In the genomic region with DNA sequence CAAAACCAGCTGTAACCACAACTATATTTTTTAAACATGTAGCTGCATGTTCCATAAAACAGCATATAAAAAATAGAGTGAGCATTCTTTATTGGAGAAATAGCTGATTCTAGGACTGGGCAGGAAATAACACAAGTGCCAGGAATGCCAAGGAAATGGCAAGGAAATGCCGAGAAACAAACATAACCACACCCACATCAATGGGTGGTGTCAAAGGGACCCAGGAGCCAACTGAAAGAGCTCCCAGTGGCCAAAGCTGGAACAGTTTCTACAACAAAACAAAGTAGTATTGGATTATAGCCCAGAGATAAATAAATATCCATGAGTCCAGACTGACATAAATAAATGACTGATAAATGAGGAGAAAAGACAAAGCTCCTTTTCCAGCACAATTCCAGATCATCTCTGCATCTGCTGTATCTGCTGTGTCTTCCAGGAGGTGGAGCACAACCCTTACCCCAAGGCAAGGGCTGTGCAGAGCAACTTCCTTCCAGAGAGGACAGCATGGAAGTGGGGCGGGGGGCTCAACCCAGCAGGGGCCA, we compare ENCODE assay signal across 11 cellular contexts. TPM values are rescaled to one million over a fixed set of nuclear protein-coding genes. Genes with fewer than 3 reads are reported as not detected.
DNase-seq lines count a peak whose midpoint lies in the region; TF ChIP-seq lines count a peak whose summit lies in the region.
"Had no signal": no experiment of that assay in that cellular context is flagged by ENCODE, and none has a peak within 500 bp of the region (broad histone marks: within the 10 kb centered on the region; RNA-seq: fewer than 3 reads in every experiment).

No MANE protein-coding gene starts in this region.

- H3K14ac ChIP-seq in neuronal stem cell (ENCODE audit: low read length), result peak overlapping the region; percentile 79

- H3K23ac ChIP-seq in neuronal stem cell (ENCODE audit: low read depth, low read length, poor library complexity), result no peak overlapping the region

- no peaks in the 10 kb centered on the region for H3K79me1 ChIP-seq in neuronal stem cell (ENCODE audit: low read depth, low read length)

- no peak for TF ChIP-seq CTCF in Calu3 (IDR thresholded peaks at IDR 0.05; ENCODE audit: unreplicated experiment)
- peak; percentile 12 for TF ChIP-seq CTCF in coronary artery (IDR thresholded peaks at IDR 0.05)

- H3K4ac ChIP-seq in neuronal stem cell (ENCODE audit: low read length), result no peak overlapping the region

- H3K9me3 Mint-ChIP-seq in Calu3 (ENCODE audit: low read depth, unreplicated experiment), result no peaks in the 10 kb centered on the region
- H3K9me3 Mint-ChIP-seq: activated naive CD4-positive, alpha-beta T cell treated with anti-CD3 and anti-CD28 coated beads, Interleukin-2, amount 50 U/mL, for 72 hours had no signal

- H3K9ac ChIP-seq in neuronal stem cell (ENCODE audit: low read depth, low read length, poor library complexity), result no peak overlapping the region

- WGBS in neuronal stem cell (ENCODE audit: extremely low coverage in 2 of 2, insufficient read length in 2 of 2, insufficient replicate concordance in 1 of 2), 2 donors, result no CpG with 5 or more reads among the region's 2 CpGs

- H4K8ac ChIP-seq in neuronal stem cell (ENCODE audit: low read depth, low read length), result no peak overlapping the region

- no peak overlapping the region for H2BK5ac ChIP-seq in neuronal stem cell (ENCODE audit: low read length)

- no peak overlapping the region for H2AK5ac ChIP-seq in neuronal stem cell (ENCODE audit: low read depth, low read length)

- no peak overlapping the region for H2BK15ac ChIP-seq in neuronal stem cell (ENCODE audit: low read length)

- H3K27ac ChIP-seq in coronary artery, result peak overlapping the region; percentile 5 to 55
- H3K27ac ChIP-seq in neuronal stem cell (replicated peaks; ENCODE audit: low read length), result no peak overlapping the region
- H3K27ac ChIP-seq: thyroid gland had no signal

- peaks cover 13% of the 10 kb centered on the region for H3K4me1 Mint-ChIP-seq in Calu3 (ENCODE audit: low read depth, unreplicated experiment)

- H3K4me2 ChIP-seq in neuronal stem cell (ENCODE audit: insufficient read depth, low read length, poor library complexity, severe bottlenecking), result no peak overlapping the region

- H3K36me3 ChIP-seq in MG63 (no peaks in the 10 kb centered on the region), neuronal stem cell (replicated peaks in 1 of 2; ENCODE audit: control insufficient read depth in 2 of 2, insufficient read depth in 2 of 2, low read length in 2 of 2) (no peaks in the 10 kb centered on the region)
- H3K36me3 ChIP-seq: thyroid gland had no signal

- CTCF ChIA-PET in Calu3 (lab: Charles Lee), result interaction anchor here (0.9 to 1.4 kb wide), 7 partner anchors 23 to 152 kb away, joined by 3 to 6 read pairs (median 3); no protein-coding TSS in a partner anchor

- H3K4me3 ChIP-seq in MG63 (no peak overlapping the region), coronary artery (peak overlapping the region; percentile 8), neuronal stem cell (ENCODE audit: low read length in 2 of 2) (peak overlapping the region in 1 of 2 donors; percentile 41)
- H3K4me3 ChIP-seq: thyroid gland had no signal

- no peak overlapping the region for H3K27ac Mint-ChIP-seq in Calu3 (ENCODE audit: unreplicated experiment)
- H3K27ac Mint-ChIP-seq: activated naive CD4-positive, alpha-beta T cell treated with anti-CD3 and anti-CD28 coated beads, Interleukin-2, amount 50 U/mL, for 72 hours had no signal

- no peaks in the 10 kb centered on the region for H3K9me3 ChIP-seq in MG63
- H3K9me3 ChIP-seq in neuronal stem cell (replicated peaks in 1 of 2; ENCODE audit: control insufficient read depth in 2 of 2, insufficient read depth in 1 of 2, low read depth in 1 of 2, low read length in 2 of 2), result peaks cover 0 to 2% of the 10 kb centered on the region in 2 donors
- H3K9me3 ChIP-seq: thyroid gland had no signal

- intact Hi-C loops in Calu3 (cut with micrococcal nuclease; ENCODE audit: unreplicated experiment), result no loop called here

- H3K36me3 Mint-ChIP-seq in Calu3 (ENCODE audit: insufficient read depth, unreplicated experiment), result no peaks in the 10 kb centered on the region
- H3K36me3 Mint-ChIP-seq: activated naive CD4-positive, alpha-beta T cell treated with anti-CD3 and anti-CD28 coated beads, Interleukin-2, amount 50 U/mL, for 72 hours had no signal

- H4K91ac ChIP-seq in neuronal stem cell (ENCODE audit: low read depth, low read length, poor library complexity), result no peak overlapping the region

- H3K27me3 ChIP-seq in MG63 (no peaks in the 10 kb centered on the region), neuronal stem cell (ENCODE audit: control insufficient read depth in 3 of 3, insufficient read depth in 3 of 3, low read depth in 1 of 3, low read length in 3 of 3) (no peaks in the 10 kb centered on the region)
- H3K27me3 ChIP-seq: thyroid gland had no signal

- H3K18ac ChIP-seq in neuronal stem cell (ENCODE audit: low read length), result no peak overlapping the region

- no peak overlapping the region for H2BK12ac ChIP-seq in neuronal stem cell (ENCODE audit: low read length)

- BruUV-seq in Calu3 (replicated peaks; lab: Mats Ljungman, UMichigan), result no TSS peak

- peak; percentile 45 for DNase-seq in Calu3
- peak; percentile 90 for DNase-seq in MG63
- no peak for DNase-seq in coronary artery (ENCODE audit: low spot score)
- DNase-seq in neuronal stem cell (ENCODE audit: low spot score), result no peak
- no peak for DNase-seq in AML-193 (lab: John Stamatoyannopoulos, UW)
- DNase-seq in 8988T, result no peak
- no peak for DNase-seq in NCI-H510A treated with DMSO at 0.1 percent for 48 hours (lab: John Stamatoyannopoulos, UW)
- no peak for DNase-seq in activated CD4-positive, alpha-beta T cell treated with anti-CD3 and anti-CD28 coated beads, Interleukin-2, amount 50 U/mL, for 1 hour
- DNase-seq: NCI-H524 treated with DMSO at 0.1 percent for 48 hours, thyroid gland had no signal

- no peak overlapping the region for H3K4me3 Mint-ChIP-seq in Calu3 (ENCODE audit: low read depth, unreplicated experiment)

- H3K4me1 ChIP-seq in neuronal stem cell (ENCODE audit: control insufficient read depth in 2 of 2, insufficient read depth in 1 of 2, low read depth in 1 of 2, low read length in 2 of 2), result peaks cover 0 to 2% of the 10 kb centered on the region in 2 donors

- H3K27me3 Mint-ChIP-seq in Calu3 (ENCODE audit: unreplicated experiment), result peaks cover 16% of the 10 kb centered on the region

- no peak overlapping the region for H2BK120ac ChIP-seq in neuronal stem cell (ENCODE audit: low read depth, low read length)

- H2AFZ ChIP-seq in neuronal stem cell (ENCODE audit: low read length), result no peak overlapping the region

RNA-seq across cellular contexts. Expression of a gene that starts 28.1 kb away (rescaled TPM):
- 1.7 and 2.8 TPM in 2 replicates for total RNA-seq in Calu3 (2022)
- total RNA-seq in MG63 (2014; rRNA removed; shearing (Covaris generic); ENCODE audit: low replicate concordance), result 2.9 and 15.3 TPM in 2 replicates
- 5.9 TPM for polyA plus RNA-seq in neuronal stem cell (2013, experiment 1 of 2)
- polyA plus RNA-seq in neuronal stem cell (2013, experiment 2 of 2), result 6.1 TPM

Comparison
In these comparisons a context has a peak if more than half of its experiments do, and no peak if none do; other contexts are left out.
1. DNase-seq: peak in Calu3 (single experiment) and MG63 (single experiment); none in coronary artery (single experiment), neuronal stem cell (single experiment), AML-193 (0 of 2), 8988T (single experiment), NCI-H510A treated with DMSO at 0.1 percent for 48 hours (single experiment) and activated CD4-positive, alpha-beta T cell treated with anti-CD3 and anti-CD28 coated beads, Interleukin-2, amount 50 U/mL, for 1 hour (single experiment).